Comparison of ENCODE assay signal across 17 cellular contexts in genomic region chr2:117931978-117932377, GRCh38.
DNase-seq lines count a peak whose midpoint lies in the region; ATAC-seq and TF ChIP-seq lines count a peak whose summit lies in the region.
"Had no signal": no experiment of that assay in that cellular context is flagged by ENCODE, and none has a peak within 500 bp of the region (broad histone marks: within the 10 kb centered on the region; RNA-seq: fewer than 3 reads in every experiment).

No MANE protein-coding gene starts in this region.

- H3K27me3 ChIP-seq in foreskin keratinocyte (no peaks in the 10 kb centered on the region), psoas muscle (ENCODE audit: insufficient read depth in 3 of 3, low read length in 2 of 3) (no peaks in the 10 kb centered on the region)

- H3K27ac ChIP-seq in foreskin keratinocyte (no peak overlapping the region), psoas muscle (no peak overlapping the region)
- H3K27ac ChIP-seq: 22Rv1 had no signal

- WGBS in psoas muscle, 3 donors, result 48 to 70% (median 69%) methylated on average over 7 of the region's 7 CpGs

- no peak overlapping the region for H3K4me3 ChIP-seq in psoas muscle
- H3K4me3 ChIP-seq: GM23338 had no signal

- TF ChIP-seq CTCF in foreskin keratinocyte (conservative IDR thresholded peaks at IDR 0.05), result no peak
- TF ChIP-seq CTCF in natural killer cell (IDR thresholded peaks at IDR 0.05), result no peak
- TF ChIP-seq CTCF in psoas muscle (IDR thresholded peaks at IDR 0.05), result no peak

- H3K27me3 Mint-ChIP-seq in activated naive CD8-positive, alpha-beta T cell, result no peaks in the 10 kb centered on the region
- no peaks in the 10 kb centered on the region for H3K27me3 Mint-ChIP-seq in activated naive CD8-positive, alpha-beta T cell treated with anti-CD3 and anti-CD28 coated beads for 36 hours
- no peaks in the 10 kb centered on the region for H3K27me3 Mint-ChIP-seq in natural killer cell (ENCODE audit: low read depth in 2 of 2)

- H3K27ac Mint-ChIP-seq in activated naive CD8-positive, alpha-beta T cell, result peak overlapping the region; percentile 11
- no peak overlapping the region for H3K27ac Mint-ChIP-seq in activated naive CD8-positive, alpha-beta T cell treated with anti-CD3 and anti-CD28 coated beads for 36 hours
- H3K27ac Mint-ChIP-seq in natural killer cell, result peak overlapping the region; percentile 80 to 82
- H3K27ac Mint-ChIP-seq: GM23338 had no signal

- H3K36me3 ChIP-seq in psoas muscle (ENCODE audit: insufficient read depth in 1 of 2, low read depth in 1 of 2), result peaks cover 16 to 80% of the 10 kb centered on the region in 2 donors

- H3K4me1 ChIP-seq in foreskin keratinocyte (no peaks in the 10 kb centered on the region), psoas muscle (peaks cover 14% of the 10 kb centered on the region)

- peaks cover 63% of the 10 kb centered on the region for H3K36me3 Mint-ChIP-seq in activated naive CD8-positive, alpha-beta T cell
- peaks cover 80% of the 10 kb centered on the region for H3K36me3 Mint-ChIP-seq in activated naive CD8-positive, alpha-beta T cell treated with anti-CD3 and anti-CD28 coated beads for 36 hours
- peaks cover 43% of the 10 kb centered on the region for H3K36me3 Mint-ChIP-seq in natural killer cell

- no peak overlapping the region for H3K4me3 Mint-ChIP-seq in activated naive CD8-positive, alpha-beta T cell
- H3K4me3 Mint-ChIP-seq in activated naive CD8-positive, alpha-beta T cell treated with anti-CD3 and anti-CD28 coated beads for 36 hours, result no peak overlapping the region
- H3K4me3 Mint-ChIP-seq in natural killer cell, result peak overlapping the region; percentile 68
- H3K4me3 Mint-ChIP-seq: CD14-positive monocyte; CD8-positive, alpha-beta T cell; GM23338 had no signal

- H3K9me3 ChIP-seq in psoas muscle, result no peaks in the 10 kb centered on the region

- intact Hi-C loops in natural killer cell (cut with micrococcal nuclease), result loop anchor here (2.0 kb wide), 1 partner anchor 117 kb away; the partner anchor contains the start of gene DDX18
- intact Hi-C loops in psoas muscle (cut with DNase I), result loop anchor here in 1 of 2 donors (10.0 kb wide), 1 partner anchor 97 kb away; no protein-coding TSS in a partner anchor

- ATAC-seq in foreskin keratinocyte (peak; percentile 18), natural killer cell (peak in 2 of 3 donors; percentile 48 to 49), psoas muscle (peak in 3 of 4 donors; percentile 43 to 60 (median 53))
- ATAC-seq: CD8-positive, alpha-beta T cell; GM23338 had no signal

- no peaks in the 10 kb centered on the region for H3K4me1 Mint-ChIP-seq in activated naive CD8-positive, alpha-beta T cell (ENCODE audit: low read depth)
- no peaks in the 10 kb centered on the region for H3K4me1 Mint-ChIP-seq in activated naive CD8-positive, alpha-beta T cell treated with anti-CD3 and anti-CD28 coated beads for 36 hours
- peaks cover 42 to 51% of the 10 kb centered on the region in 2 donors for H3K4me1 Mint-ChIP-seq in natural killer cell
- H3K4me1 Mint-ChIP-seq: CD14-positive monocyte, GM23338 had no signal

- no peak for DNase-seq in activated naive CD8-positive, alpha-beta T cell treated with anti-CD3 and anti-CD28 coated beads for 36 hours
- DNase-seq in foreskin keratinocyte (no peak), natural killer cell (no peak), psoas muscle (no peak), NCI-H1105 treated with DMSO at 0.1 percent for 48 hours (lab: John Stamatoyannopoulos, UW) (no peak), NOMO-1 treated with DMSO at 0.1 percent for 48 hours (lab: John Stamatoyannopoulos, UW; ENCODE audit: unreplicated experiment) (no peak)
- no peak for DNase-seq in activated CD4-positive, CD25-positive, alpha-beta regulatory T cell treated with anti-CD3 and anti-CD28 coated beads, Interleukin-2, amount 50 U/mL, for 72 hours
- DNase-seq: CD8-positive, alpha-beta T cell; COR-L47; DMS153; DMS79 treated with DMSO at 0.1 percent for 48 hours; EL; H7 had no signal

- H3K9me3 Mint-ChIP-seq in activated naive CD8-positive, alpha-beta T cell (ENCODE audit: low read depth), result peaks cover 4% of the 10 kb centered on the region
- peaks cover 7% of the 10 kb centered on the region for H3K9me3 Mint-ChIP-seq in activated naive CD8-positive, alpha-beta T cell treated with anti-CD3 and anti-CD28 coated beads for 36 hours
- H3K9me3 Mint-ChIP-seq in natural killer cell, result no peaks in the 10 kb centered on the region
